Comparison of ENCODE assay signal across 9 cellular contexts in genomic region chr10:79445217-79445707, GRCh38. TPM values are rescaled to one million over a fixed set of nuclear protein-coding genes. Genes with fewer than 3 reads are reported as not detected.
A peak's percentile ranks its signal among the peaks of the same experiment; 100 is the strongest.
DNase-seq lines count a peak whose midpoint lies in the region; ATAC-seq and TF ChIP-seq lines count a peak whose summit lies in the region.
"Had no signal": no experiment of that assay in that cellular context is flagged by ENCODE, and none has a peak within 500 bp of the region (broad histone marks: within the 10 kb centered on the region; RNA-seq: fewer than 3 reads in every experiment).

Gene ZCCHC24, minus strand, starts transcription at chr10:79445624. Its CDS starts 184 bp downstream, at chr10:79445440.

- DNase-seq in HT1080 (ENCODE audit: low read depth) (peak; percentile 38), heart left ventricle (peak in 3 of 5 donors; percentile 69 to 86 (median 73)), posterior vena cava (ENCODE audit: low spot score) (peak; percentile 89), middle frontal gyrus (ENCODE audit: extremely low spot score, low spot score) (no peak), GM03348 (ENCODE audit: low spot score) (no peak)
- peak in 1 of 2 donors; percentile 61 for DNase-seq in activated T-cell treated with anti-CD3 and anti-CD28 coated beads, Interleukin-2, amount 50 U/mL, for 72 hours

- H3K27ac Mint-ChIP-seq in activated T-cell treated with anti-CD3 and anti-CD28 coated beads, Interleukin-2, amount 50 U/mL, for 72 hours, result no peak within 1 kb of the TSS

- ATAC-seq in GM18498 (IDR thresholded peaks at IDR 0.05; ENCODE audit: unreplicated experiment) (peak; percentile 46), GM21528 (IDR thresholded peaks at IDR 0.05; ENCODE audit: low FRiP score, unreplicated experiment) (peak; percentile 41), heart left ventricle (peak in 2 of 4 donors; percentile 2)
- ATAC-seq in activated T-cell treated with anti-CD3 and anti-CD28 coated beads, Interleukin-2, amount 50 U/mL, for 72 hours (replicated peaks in 1 of 2), result peak; percentile 41 to 48

- H3K9me3 Mint-ChIP-seq in activated T-cell treated with anti-CD3 and anti-CD28 coated beads, Interleukin-2, amount 50 U/mL, for 72 hours, result no peaks in the 10 kb centered on the region

- intact Hi-C loops in heart left ventricle (cut with DNase I), result loop anchor here in 5 of 10 donors (2.0 to 10.0 kb wide), 6 partner anchors 24 to 68 kb away; no protein-coding TSS in a partner anchor
- intact Hi-C loops in posterior vena cava (cut with DNase I), result loop anchor here in 1 of 2 donors (5.0 kb wide), 1 partner anchor 1228 kb away; no protein-coding TSS in a partner anchor

- peaks cover 28% of the 10 kb centered on the region for H3K4me1 Mint-ChIP-seq in activated T-cell treated with anti-CD3 and anti-CD28 coated beads, Interleukin-2, amount 50 U/mL, for 72 hours (ENCODE audit: low read depth)

- 0 to 1% (median 1%) methylated on average over 15 to 62 of the region's 62 CpGs; no CpG with 5 or more reads in 1 of the 4 donors for WGBS in heart left ventricle, 4 donors

- no peaks in the 10 kb centered on the region for H3K9me3 ChIP-seq in heart left ventricle

- TF ChIP-seq CTCF in heart left ventricle (IDR thresholded peaks at IDR 0.05), result no peak

- H3K36me3 Mint-ChIP-seq in activated T-cell treated with anti-CD3 and anti-CD28 coated beads, Interleukin-2, amount 50 U/mL, for 72 hours (ENCODE audit: insufficient read depth in 2 of 2), result no peaks in the 10 kb centered on the region

- H3K27ac ChIP-seq in heart left ventricle, result peak within 1 kb of the TSS; percentile 84 to 98 (median 96)
- H3K27ac ChIP-seq: epithelial cell of prostate had no signal

- peaks cover 0 to 8% (median 0%) of the 10 kb centered on the region in 9 donors for H3K36me3 ChIP-seq in heart left ventricle

- H3K27me3 Mint-ChIP-seq in activated T-cell treated with anti-CD3 and anti-CD28 coated beads, Interleukin-2, amount 50 U/mL, for 72 hours (ENCODE audit: low read depth), result peaks cover 26% of the 10 kb centered on the region

- peak in 1 of 2 donors; percentile 82 for TF ChIP-seq POLR2A in heart left ventricle (IDR thresholded peaks at IDR 0.05)

- H3K4me1 ChIP-seq in heart left ventricle, result peaks cover 5 to 53% (median 36%) of the 10 kb centered on the region in 12 donors

- H3K4me3 Mint-ChIP-seq in activated T-cell treated with anti-CD3 and anti-CD28 coated beads, Interleukin-2, amount 50 U/mL, for 72 hours, result peak within 1 kb of the TSS; percentile 83 to 87

- peak within 1 kb of the TSS; percentile 86 to 99 (median 91) for H3K4me3 ChIP-seq in heart left ventricle

- no peaks in the 10 kb centered on the region for H3K27me3 ChIP-seq in heart left ventricle

RNA-seq across cellular contexts. Expression of gene ZCCHC24, which starts in this region (rescaled TPM):
- total RNA-seq in HT1080 (2014; rRNA removed; shearing (Covaris generic)), result 6.4 and 9.4 TPM in 2 replicates
- polyA plus RNA-seq in HT1080 (2015; cell fraction: cytosol; rRNA removed), result 17.4 and 19.6 TPM in 2 replicates
- 9.5 and 11.5 TPM in 2 replicates for polyA plus RNA-seq in HT1080 (2015; cell fraction: nucleus; rRNA removed)
- 1 to 10 TPM; 1.1 to 1.7 TPM for total RNA-seq in activated T-cell treated with anti-CD3 and anti-CD28 coated beads, Interleukin-2, amount 50 U/mL, for 72 hours
- total RNA-seq in heart left ventricle (100 to 1,000 TPM in 1 of 9 donors, 10 to 100 TPM in 8; 44.8 to 122 (median 51.9) TPM), posterior vena cava (100 to 1,000 TPM; 113 to 125 TPM)
- 10 to 100 TPM; 18.7 to 40.7 TPM for polyA plus RNA-seq in heart left ventricle

Comparison
In these comparisons a context has a peak if more than half of its experiments do, and no peak if none do; other contexts are left out.
1. DNase-seq: peak in HT1080 (single experiment), heart left ventricle (3 of 5) and posterior vena cava (single experiment); none in middle frontal gyrus (single experiment) and GM03348 (single experiment).